In the genomic region with DNA sequence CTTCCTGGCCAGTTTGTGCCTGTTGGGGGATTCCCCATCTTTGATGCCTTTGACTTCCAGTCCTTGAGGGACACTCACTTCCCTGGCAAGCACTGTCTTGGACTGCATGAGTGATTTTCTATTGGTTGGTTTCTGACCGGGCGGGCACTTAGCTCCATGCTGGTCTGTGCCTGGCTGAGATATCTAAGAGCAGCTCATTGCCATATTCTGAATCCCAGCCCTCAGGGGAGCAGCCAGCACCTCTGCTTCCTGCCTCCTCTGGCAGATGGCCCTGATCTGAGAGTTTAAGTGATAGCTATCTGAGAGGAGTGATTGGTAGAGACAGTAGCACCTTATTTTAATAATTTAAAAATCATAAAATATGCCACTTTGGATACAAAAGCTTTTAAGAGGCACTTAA, we compare ENCODE assay signal across 1 cellular context.
TF ChIP-seq lines count a peak whose summit lies in the region.

No MANE protein-coding gene starts in this region.

TF ChIP-seq in SK-N-SH, 30 proteins besides CTCF, POLR2A, EP300 and RAD21 (continued from another document):
- TF ChIP-seq, protein P1, sequence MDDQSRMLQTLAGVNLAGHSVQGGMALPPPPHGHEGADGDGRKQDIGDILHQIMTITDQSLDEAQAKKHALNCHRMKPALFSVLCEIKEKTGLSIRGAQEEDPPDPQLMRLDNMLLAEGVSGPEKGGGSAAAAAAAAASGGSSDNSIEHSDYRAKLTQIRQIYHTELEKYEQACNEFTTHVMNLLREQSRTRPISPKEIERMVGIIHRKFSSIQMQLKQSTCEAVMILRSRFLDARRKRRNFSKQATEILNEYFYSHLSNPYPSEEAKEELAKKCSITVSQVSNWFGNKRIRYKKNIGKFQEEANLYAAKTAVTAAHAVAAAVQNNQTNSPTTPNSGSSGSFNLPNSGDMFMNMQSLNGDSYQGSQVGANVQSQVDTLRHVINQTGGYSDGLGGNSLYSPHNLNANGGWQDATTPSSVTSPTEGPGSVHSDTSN (IDR thresholded peaks at IDR 0.05), result no peak
- TF ChIP-seq FOXJ3 (CRISPR knock-in tag; IDR thresholded peaks at IDR 0.05), result no peak
- peak; percentile 92 for TF ChIP-seq GATA2 (CRISPR knock-in tag; IDR thresholded peaks at IDR 0.05)
- peak; percentile 76 for TF ChIP-seq CHD2 (IDR thresholded peaks at IDR 0.05; ENCODE audit: low read length, partially characterized antibody)
- no peak for TF ChIP-seq YY1 (IDR thresholded peaks at IDR 0.05; ENCODE audit: low read depth)
- TF ChIP-seq RCOR1 (IDR thresholded peaks at IDR 0.05; ENCODE audit: low read length), result peak; percentile 86
- TF ChIP-seq, protein P2, sequence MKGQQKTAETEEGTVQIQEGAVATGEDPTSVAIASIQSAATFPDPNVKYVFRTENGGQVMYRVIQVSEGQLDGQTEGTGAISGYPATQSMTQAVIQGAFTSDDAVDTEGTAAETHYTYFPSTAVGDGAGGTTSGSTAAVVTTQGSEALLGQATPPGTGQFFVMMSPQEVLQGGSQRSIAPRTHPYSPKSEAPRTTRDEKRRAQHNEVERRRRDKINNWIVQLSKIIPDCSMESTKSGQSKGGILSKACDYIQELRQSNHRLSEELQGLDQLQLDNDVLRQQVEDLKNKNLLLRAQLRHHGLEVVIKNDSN (IDR thresholded peaks at IDR 0.05; ENCODE audit: borderline replicate concordance, low read depth), result no peak
- peak; percentile 41; the same call in 1 of the 2 replicates for TF ChIP-seq MXI1 (IDR thresholded peaks at IDR 0.05; ENCODE audit: low read depth, low read length)
- TF ChIP-seq REST (IDR thresholded peaks at IDR 0.05; ENCODE audit: low read depth, low read length), result no peak
- TF ChIP-seq TAF1 (IDR thresholded peaks at IDR 0.05; ENCODE audit: borderline replicate concordance, low read depth, low read length), result no peak
- TF ChIP-seq TEAD4 (IDR thresholded peaks at IDR 0.05; ENCODE audit: borderline replicate concordance, insufficient read depth), result no peak
- TF ChIP-seq FOSL2 (IDR thresholded peaks at IDR 0.05; ENCODE audit: borderline replicate concordance, low read depth), result no peak
- TF ChIP-seq NRF1 (IDR thresholded peaks at IDR 0.05; ENCODE audit: low read depth, low read length), result no peak
- TF ChIP-seq FOXM1 (IDR thresholded peaks at IDR 0.05; ENCODE audit: low read depth), result no peak
- no peak for TF ChIP-seq SMC3 (IDR thresholded peaks at IDR 0.05; ENCODE audit: low read depth, low read length)
- TF ChIP-seq SIN3A (IDR thresholded peaks at IDR 0.05; ENCODE audit: borderline replicate concordance, low read depth, low read length), result no peak
- TF ChIP-seq RXRA (IDR thresholded peaks at IDR 0.05; ENCODE audit: borderline replicate concordance, low read depth), result no peak
